ENCODE assay signal across 3 cellular contexts in genomic region chr9:134203224-134203623, GRCh38.
A peak's percentile ranks its signal among the peaks of the same experiment; 100 is the strongest.
TF ChIP-seq lines count a peak whose summit lies in the region.

No MANE protein-coding gene starts in this region.

TF ChIP-seq in HepG2, 621 proteins besides CTCF, POLR2A, EP300 and RAD21:
- TF ChIP-seq HNRNPL (IDR thresholded peaks at IDR 0.05; ENCODE audit: low read depth, low read length): no peak
- no peak for TF ChIP-seq ZNF256 (CRISPR knock-in tag; conservative IDR thresholded peaks at IDR 0.05)
- peak; percentile 44 to 50; a peak in 3 of 4 replicates for TF ChIP-seq MAFK (conservative IDR thresholded peaks at IDR 0.05 in 1 of 2, IDR thresholded peaks at IDR 0.05 in 1 of 2; ENCODE audit: low read length in 2 of 2)
- no peak for TF ChIP-seq ZNF770 (CRISPR knock-in tag; IDR thresholded peaks at IDR 0.05)
- no peak for TF ChIP-seq ZKSCAN5 (CRISPR knock-in tag; IDR thresholded peaks at IDR 0.05)
- TF ChIP-seq ZSCAN21 (CRISPR knock-in tag; IDR thresholded peaks at IDR 0.05; ENCODE audit: borderline replicate concordance): no peak
- TF ChIP-seq ZNF580 (CRISPR knock-in tag; IDR thresholded peaks at IDR 0.05; ENCODE audit: borderline replicate concordance, low read depth): no peak
TF ChIP-seq in HepG2: peak in this region for 1.

TF ChIP-seq in IMR-90, 13 proteins besides CTCF, POLR2A, EP300 and RAD21:
- no peak for TF ChIP-seq USF2 (IDR thresholded peaks at IDR 0.05; ENCODE audit: low read depth, low read length)
- 0 out of 2 replicates have a peak, but pooled peaks have one; percentile 28 for TF ChIP-seq MAFK (IDR thresholded peaks at IDR 0.05; ENCODE audit: low read depth, low read length)

TF ChIP-seq in K562, 482 proteins besides CTCF, POLR2A, EP300 and RAD21:
- TF ChIP-seq PHF21A (IDR thresholded peaks at IDR 0.05; ENCODE audit: borderline replicate concordance, low read depth): no peak
- TF ChIP-seq ZNF224 (CRISPR knock-in tag; IDR thresholded peaks at IDR 0.05): no peak
- TF ChIP-seq TSHZ1 (CRISPR knock-in tag; IDR thresholded peaks at IDR 0.05): no peak
- no peak for TF ChIP-seq MCM3 (IDR thresholded peaks at IDR 0.05)
- no peak for TF ChIP-seq ZNF77 (CRISPR knock-in tag; IDR thresholded peaks at IDR 0.05)
- TF ChIP-seq MAFG (tag; conservative IDR thresholded peaks at IDR 0.05): 0 out of 2 replicates have a peak, but pooled peaks have one; percentile 7
- TF ChIP-seq CBX5 (IDR thresholded peaks at IDR 0.05; ENCODE audit: borderline replicate concordance, low read depth): no peak
- TF ChIP-seq RBFOX2 (IDR thresholded peaks at IDR 0.05; ENCODE audit: low read depth, low read length): no peak
- TF ChIP-seq COPS2 (conservative IDR thresholded peaks at IDR 0.05): no peak
- no peak for TF ChIP-seq ZNF121 (CRISPR knock-in tag; conservative IDR thresholded peaks at IDR 0.05)
- TF ChIP-seq ZNF316 (IDR thresholded peaks at IDR 0.05): peak; percentile 67; the same call in 1 of the 2 replicates
- TF ChIP-seq CBX2 (IDR thresholded peaks at IDR 0.05; ENCODE audit: insufficient read depth, low read length, poor library complexity, severe bottlenecking): no peak
- no peak for TF ChIP-seq RB1 (IDR thresholded peaks at IDR 0.05; ENCODE audit: low read depth)
- no peak for TF ChIP-seq ZNF740 (CRISPR knock-in tag; IDR thresholded peaks at IDR 0.05)
- TF ChIP-seq ZNF740 (tag; IDR thresholded peaks at IDR 0.05): no peak
- no peak for TF ChIP-seq NELFE (IDR thresholded peaks at IDR 0.05; ENCODE audit: insufficient read depth, insufficient read length)
- TF ChIP-seq NFRKB (IDR thresholded peaks at IDR 0.05; ENCODE audit: low read depth): no peak
- TF ChIP-seq SRSF9 (IDR thresholded peaks at IDR 0.05; ENCODE audit: borderline replicate concordance, low read depth, low read length): no peak
- 0 out of 2 replicates have a peak, but pooled peaks have one; percentile 17 for TF ChIP-seq C11orf30 (IDR thresholded peaks at IDR 0.05; ENCODE audit: low read depth)
